24 cellular contexts compared by ENCODE assay signal in the genomic region with DNA sequence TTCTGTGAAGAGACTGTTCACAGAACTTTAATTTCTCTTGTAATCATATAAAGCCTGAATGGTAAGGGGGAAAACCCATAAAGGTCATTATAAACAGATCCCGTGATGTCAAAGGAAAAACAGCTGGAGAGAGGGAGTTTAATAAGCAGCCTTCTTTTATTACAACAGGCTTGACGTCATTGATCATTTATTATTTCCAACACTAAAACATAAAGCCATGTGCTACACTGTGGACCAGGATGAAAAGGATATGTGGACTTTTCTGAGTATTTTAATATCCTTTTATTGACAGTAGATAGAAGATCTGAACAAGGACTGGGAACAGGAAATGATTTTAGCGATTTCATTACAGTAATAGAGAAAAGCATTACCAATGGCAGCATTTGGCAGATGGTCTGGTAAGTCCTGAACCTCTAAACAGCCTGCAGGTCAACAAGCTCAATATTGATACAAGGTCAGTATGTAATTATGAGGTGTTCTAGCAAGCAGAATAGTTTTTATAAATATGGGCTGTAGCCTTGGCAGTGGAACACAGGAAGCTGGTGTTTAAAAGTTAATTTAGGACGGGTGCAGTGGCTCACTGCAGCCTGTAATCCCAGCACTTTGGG.
DNase-seq lines count a peak whose midpoint lies in the region; TF ChIP-seq lines count a peak whose summit lies in the region.
"Had no signal": no experiment of that assay in that cellular context is flagged by ENCODE, and none has a peak within 500 bp of the region (broad histone marks: within the 10 kb centered on the region; RNA-seq: fewer than 3 reads in every experiment).

No MANE protein-coding gene starts in this region.

- no peaks in the 10 kb centered on the region for H3K27me3 ChIP-seq in WERI-Rb-1 (ENCODE audit: insufficient read depth, low read depth, severe bottlenecking)
- H3K27me3 ChIP-seq: cardiac muscle cell, ovary, upper lobe of right lung had no signal

- H3K27ac ChIP-seq in WERI-Rb-1 (peak overlapping the region; percentile 41; the same call in 1 of the 2 replicates), substantia nigra (ENCODE audit: low read depth, low read length, poor library complexity, severe bottlenecking) (no peak overlapping the region)
- H3K27ac ChIP-seq: 22Rv1, cardiac muscle cell, GM23248, ovary, upper lobe of right lung had no signal

- H3K4me3 ChIP-seq in WERI-Rb-1 (ENCODE audit: low read depth, low read length), result no peak overlapping the region
- H3K4me3 ChIP-seq: cardiac muscle cell, GM23248, K562, ovary, upper lobe of right lung had no signal

- no peaks in the 10 kb centered on the region for H3K9me3 ChIP-seq in WERI-Rb-1 (ENCODE audit: severe bottlenecking)
- H3K9me3 ChIP-seq: ovary, upper lobe of right lung had no signal

- peak; percentile 24 for DNase-seq in NCI-H82 (lab: John Stamatoyannopoulos, UW)
- no peak for DNase-seq in NCI-H82 treated with DMSO at 0.1 percent for 48 hours (lab: John Stamatoyannopoulos, UW; ENCODE audit: unreplicated experiment)
- peak; percentile 49 for DNase-seq in NCI-H2227 (lab: John Stamatoyannopoulos, UW; ENCODE audit: unreplicated experiment)
- no peak for DNase-seq in WERI-Rb-1
- DNase-seq in HuH-7 (ENCODE audit: low spot score), result no peak
- DNase-seq in substantia nigra (lab: John Stamatoyannopoulos, UW), result no peak
- DNase-seq in nucleus accumbens (lab: John Stamatoyannopoulos, UW), result no peak
- DNase-seq in hippocampal formation (lab: John Stamatoyannopoulos, UW), result no peak
- DNase-seq: activated CD4-positive, alpha-beta T cell treated with anti-CD3 and anti-CD28 coated beads for 4 hours; activated naive CD8-positive, alpha-beta T cell treated with anti-CD3 and anti-CD28 coated beads, Interleukin-2, amount 10 ng/mL, durations not matched to agents 7 days and 5 days; Calu3; GM23248; hypothalamus; left cardiac atrium; mammary epithelial cell; NCI-H1105; NCI-H510A treated with DMSO at 0.1 percent for 48 hours; ovary; SIG-M5; stimulated activated CD4-positive, alpha-beta T cell treated with anti-CD3 and anti-CD28 coated beads, Interleukin-4, amount 100 ng/mL, for 4 hours; upper lobe of right lung had no signal

- TF ChIP-seq CTCF in WERI-Rb-1 (IDR thresholded peaks at IDR 0.05; ENCODE audit: low read depth, low read length), result no peak

- peaks cover 2% of the 10 kb centered on the region; the same call in 1 of the 2 replicates for H3K36me3 ChIP-seq in WERI-Rb-1
- H3K36me3 ChIP-seq: cardiac muscle cell, ovary, upper lobe of right lung had no signal

Comparison
In these comparisons a context has a peak if more than half of its experiments do, and no peak if none do; other contexts are left out.
1. DNase-seq: peak in NCI-H82 (single experiment) and NCI-H2227 (single experiment); none in NCI-H82 treated with DMSO at 0.1 percent for 48 hours (single experiment), WERI-Rb-1 (single experiment), HuH-7 (single experiment), substantia nigra (0 of 49), nucleus accumbens (0 of 56) and hippocampal formation (0 of 2).